Comparison of ENCODE assay signal across 11 cellular contexts in the genomic region with DNA sequence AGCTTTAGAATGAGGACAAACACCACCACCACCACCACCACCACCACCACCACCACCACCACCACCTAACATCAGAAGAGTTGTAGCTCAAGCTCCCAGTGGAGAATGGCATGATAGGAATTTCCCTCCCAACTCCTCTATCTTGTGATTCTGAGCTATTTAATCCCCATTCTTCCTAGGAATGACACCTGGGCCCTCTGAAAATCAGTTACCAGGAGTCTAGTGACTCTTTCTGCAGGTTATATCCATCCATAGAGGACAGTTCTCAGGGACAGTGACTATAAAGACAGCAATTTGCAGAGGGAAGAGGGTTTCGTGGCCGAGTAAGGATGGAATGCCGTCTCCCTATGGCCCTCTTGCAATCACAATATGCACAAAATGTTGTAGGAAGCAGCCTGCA. TPM values are rescaled to one million over a fixed set of nuclear protein-coding genes. Genes with fewer than 3 reads are reported as not detected.
DNase-seq lines count a peak whose midpoint lies in the region; ATAC-seq, FAIRE-seq and TF ChIP-seq lines count a peak whose summit lies in the region.
"Had no signal": no experiment of that assay in that cellular context is flagged by ENCODE, and none has a peak within 500 bp of the region (broad histone marks: within the 10 kb centered on the region; RNA-seq: fewer than 3 reads in every experiment).

No MANE protein-coding gene starts in this region.

- H3K36me3 ChIP-seq in heart right ventricle (peaks cover 0 to 44% (median 0%) of the 10 kb centered on the region in 9 donors), astrocyte (ENCODE audit: insufficient read depth, low read length) (peaks cover 24% of the 10 kb centered on the region), mesodermal cell (ENCODE audit: control insufficient read depth, insufficient read depth, low read length) (peaks cover 57% of the 10 kb centered on the region), upper lobe of left lung (peaks cover 0 to 14% (median 1%) of the 10 kb centered on the region in 4 donors), HAP-1 (replicated peaks) (peaks cover 4% of the 10 kb centered on the region)

- H3K4me3 ChIP-seq in heart right ventricle, result no peak overlapping the region
- H3K4me3 ChIP-seq in astrocyte (ENCODE audit: insufficient read depth, low read depth, low read length), result no peak overlapping the region
- no peak overlapping the region for H3K4me3 ChIP-seq in mesodermal cell (ENCODE audit: extremely low read depth, insufficient read depth, low read length, poor library complexity, severe bottlenecking)
- H3K4me3 ChIP-seq in upper lobe of left lung, result no peak overlapping the region
- H3K4me3 ChIP-seq in HAP-1, result no peak overlapping the region

- no peak overlapping the region for H3K27ac Mint-ChIP-seq in astrocyte (ENCODE audit: unreplicated experiment)

- in situ Hi-C loops in HAP-1 (cut with MboI; ENCODE audit: low sequenced_read_pairs), result no loop called here

- H3K27me3 ChIP-seq in heart right ventricle, result no peaks in the 10 kb centered on the region
- H3K27me3 ChIP-seq in astrocyte (ENCODE audit: insufficient read depth, low read length), result no peaks in the 10 kb centered on the region
- no peaks in the 10 kb centered on the region for H3K27me3 ChIP-seq in upper lobe of left lung
- no peaks in the 10 kb centered on the region for H3K27me3 ChIP-seq in HAP-1 (ENCODE audit: low read depth)
- H3K27me3 ChIP-seq: dorsolateral prefrontal cortex, spleen had no signal

- no peak for FAIRE-seq in astrocyte (lab: Jason Lieb, UNC)

- no peak overlapping the region for H2AFZ ChIP-seq in astrocyte (ENCODE audit: low read depth, low read length)

- peak overlapping the region in 9 of 10 donors; percentile 30 to 93 (median 85) for H3K27ac ChIP-seq in heart right ventricle
- peak overlapping the region; percentile 67 for H3K27ac ChIP-seq in astrocyte (ENCODE audit: low read depth, low read length)
- H3K27ac ChIP-seq in mesodermal cell (ENCODE audit: low read depth, low read length, severe bottlenecking), result peak overlapping the region; percentile 79
- peak overlapping the region in 3 of 4 donors; percentile 14 to 95 (median 86) for H3K27ac ChIP-seq in upper lobe of left lung

- no peaks in the 10 kb centered on the region for H3K9me3 Mint-ChIP-seq in astrocyte (ENCODE audit: unreplicated experiment)

- no peak for ATAC-seq in heart right ventricle
- ATAC-seq in upper lobe of left lung (ENCODE audit: low FRiP score in 2 of 2), result no peak
- ATAC-seq in HG02759 (IDR thresholded peaks at IDR 0.05; ENCODE audit: unreplicated experiment), result no peak

- peak overlapping the region; percentile 55 for H3K4me3 Mint-ChIP-seq in astrocyte (ENCODE audit: unreplicated experiment)

- WGBS in heart right ventricle, 2 donors, result 45 to 52% methylated on average over 3 of the region's 3 CpGs
- 83 to 87% methylated on average over 3 of the region's 3 CpGs for WGBS in mesodermal cell (ENCODE audit: insufficient coverage in 2 of 2), 2 experiments
- 77 to 80% methylated on average over 3 of the region's 3 CpGs for WGBS in upper lobe of left lung, 2 donors

- H3K9ac ChIP-seq in astrocyte (ENCODE audit: low read length), result peak overlapping the region; percentile 43

- peaks cover 29% of the 10 kb centered on the region for H3K36me3 Mint-ChIP-seq in astrocyte (ENCODE audit: low read depth, unreplicated experiment)

- no peaks in the 10 kb centered on the region for H3K27me3 Mint-ChIP-seq in astrocyte (ENCODE audit: low read depth, unreplicated experiment)

- H4K20me1 ChIP-seq in astrocyte (ENCODE audit: insufficient read depth, low read length), result peaks cover 99% of the 10 kb centered on the region

- peak overlapping the region; percentile 44 for H3K4me2 ChIP-seq in astrocyte (ENCODE audit: low read length)

- DNase-seq in heart right ventricle (no peak), cardiac septum (ENCODE audit: low spot score) (no peak), astrocyte (ENCODE audit: low read depth) (no peak), upper lobe of left lung (no peak), AG20443 (ENCODE audit: low spot score) (no peak), HAP-1 (ENCODE audit: low spot score in 2 of 2) (no peak)
- DNase-seq: COR-L47, dorsolateral prefrontal cortex, spleen had no signal

- no peak for TF ChIP-seq POLR2A in upper lobe of left lung (IDR thresholded peaks at IDR 0.05)

- peaks cover 99% of the 10 kb centered on the region for H3K79me2 ChIP-seq in astrocyte (ENCODE audit: insufficient read depth, low read length)

- H3K4me1 ChIP-seq in heart right ventricle, result peaks cover 66 to 99% (median 98%) of the 10 kb centered on the region in 9 donors
- H3K4me1 ChIP-seq in astrocyte (ENCODE audit: insufficient read depth, low read length), result peaks cover 91% of the 10 kb centered on the region
- H3K4me1 ChIP-seq in mesodermal cell (ENCODE audit: control insufficient read depth, insufficient read depth, low read length, poor library complexity, severe bottlenecking), result peaks cover 94% of the 10 kb centered on the region
- peaks cover 96 to 100% (median 99%) of the 10 kb centered on the region in 4 donors for H3K4me1 ChIP-seq in upper lobe of left lung
- H3K4me1 ChIP-seq in HAP-1, result peaks cover 12% of the 10 kb centered on the region

- TF ChIP-seq EP300 in upper lobe of left lung (IDR thresholded peaks at IDR 0.05), result no peak

- peaks cover 88% of the 10 kb centered on the region for H3K4me1 Mint-ChIP-seq in astrocyte (ENCODE audit: low read depth, unreplicated experiment)

- TF ChIP-seq CTCF in heart right ventricle (IDR thresholded peaks at IDR 0.05), result no peak
- TF ChIP-seq CTCF in astrocyte (IDR thresholded peaks at IDR 0.05; ENCODE audit: insufficient read depth, low read depth, low read length), result no peak
- no peak for TF ChIP-seq CTCF in upper lobe of left lung (IDR thresholded peaks at IDR 0.05)

- no peaks in the 10 kb centered on the region for H3K9me3 ChIP-seq in heart right ventricle
- H3K9me3 ChIP-seq in astrocyte (ENCODE audit: insufficient read depth, low read depth, low read length), result no peaks in the 10 kb centered on the region
- H3K9me3 ChIP-seq in mesodermal cell (ENCODE audit: control insufficient read depth, low read length), result no peaks in the 10 kb centered on the region
- H3K9me3 ChIP-seq in upper lobe of left lung, result no peaks in the 10 kb centered on the region
- no peaks in the 10 kb centered on the region for H3K9me3 ChIP-seq in HAP-1
- H3K9me3 ChIP-seq: spleen had no signal

- intact Hi-C loops in heart right ventricle (cut with DNase I), result no loop called here
- intact Hi-C loops in cardiac septum (cut with DNase I), result no loop called here

RNA-seq across cellular contexts. Expression of a gene that starts 27.8 kb away (rescaled TPM):
- 100 to 1,000 TPM; 132 to 345 (median 189) TPM for total RNA-seq in heart right ventricle
- 100 to 1,000 TPM; 134 to 243 TPM for polyA plus RNA-seq in heart right ventricle
- 282 TPM for total RNA-seq in cardiac septum
- total RNA-seq in astrocyte, result 2,278 and 2,469 TPM in 2 replicates
- 360 TPM for polyA plus RNA-seq in mesodermal cell (2013, experiment 1 of 2)
- polyA plus RNA-seq in mesodermal cell (2013, experiment 2 of 2), result 289 TPM
- total RNA-seq in upper lobe of left lung, result 100 to 1,000 TPM; 486 to 925 (median 599) TPM
